ENCODE assay signal across 12 cellular contexts in genomic region chr22:37982938-37983859, GRCh38. TPM values are rescaled to one million over a fixed set of nuclear protein-coding genes. Genes with fewer than 3 reads are reported as not detected.
DNase-seq lines count a peak whose midpoint lies in the region; ATAC-seq and TF ChIP-seq lines count a peak whose summit lies in the region.
"Had no signal": no experiment of that assay in that cellular context is flagged by ENCODE, and none has a peak within 500 bp of the region (broad histone marks: within the 10 kb centered on the region; RNA-seq: fewer than 3 reads in every experiment).

No MANE protein-coding gene starts in this region.

- no peaks in the 10 kb centered on the region for H3K36me3 ChIP-seq in breast epithelium
- no peaks in the 10 kb centered on the region for H3K36me3 ChIP-seq in iPS-20b (ENCODE audit: insufficient read depth, low read depth, low read length)

- H3K27me3 ChIP-seq in breast epithelium (no peaks in the 10 kb centered on the region), iPS-20b (ENCODE audit: insufficient read depth, low read length) (peaks cover 39% of the 10 kb centered on the region)
- H3K27me3 ChIP-seq: ascending aorta had no signal

- H3K27ac ChIP-seq in breast epithelium, result peak overlapping the region; percentile 87 to 91
- H3K27ac ChIP-seq in iPS-20b (ENCODE audit: low read length), result no peak overlapping the region
- H3K27ac ChIP-seq in substantia nigra (ENCODE audit: low read depth, low read length, poor library complexity, severe bottlenecking), result peak overlapping the region; percentile 99
- H3K27ac ChIP-seq: ascending aorta, GM23248 had no signal

- H3K9me3 ChIP-seq in breast epithelium (no peaks in the 10 kb centered on the region), iPS-20b (ENCODE audit: insufficient read depth, low read depth, low read length) (no peaks in the 10 kb centered on the region)
- H3K9me3 ChIP-seq: ascending aorta had no signal

- H3K9ac ChIP-seq in iPS-20b (ENCODE audit: low read depth, low read length), result no peak overlapping the region
- H3K9ac ChIP-seq: GM23248 had no signal

- ATAC-seq in GM21529 (IDR thresholded peaks at IDR 0.05; ENCODE audit: unreplicated experiment), result no peak
- no peak for ATAC-seq in HG03521 (IDR thresholded peaks at IDR 0.05; ENCODE audit: unreplicated experiment)

- intact Hi-C loops in breast epithelium (cut with DNase I; ENCODE audit: low total_unique reads), result loop anchor here (10.0 kb wide), 1 partner anchor 52 kb away; no protein-coding TSS in a partner anchor

- no peaks in the 10 kb centered on the region for H3K4me1 ChIP-seq in breast epithelium
- peaks cover 4% of the 10 kb centered on the region; the same call in 1 of the 2 replicates for H3K4me1 ChIP-seq in iPS-20b (ENCODE audit: insufficient read depth, low read length)
- H3K4me1 ChIP-seq: ascending aorta had no signal

- peak; percentile 55 for TF ChIP-seq CTCF in HFF-Myc (IDR thresholded peaks at IDR 0.05; ENCODE audit: low read depth, low read length, missing control alignments)
- peak; percentile 24 to 77 (median 66) for TF ChIP-seq CTCF in breast epithelium (IDR thresholded peaks at IDR 0.05)

- no peak for TF ChIP-seq POLR2A in breast epithelium (IDR thresholded peaks at IDR 0.05)

- H3K4me3 ChIP-seq in HFF-Myc (replicated peaks; ENCODE audit: low read depth, low read length) (no peak overlapping the region), breast epithelium (peak overlapping the region in 2 of 3 donors; percentile 66 to 75), iPS-20b (ENCODE audit: low read length) (peak overlapping the region; percentile 59)
- H3K4me3 ChIP-seq: ascending aorta, GM23248 had no signal

- DNase-seq in HFF-Myc (ENCODE audit: extremely low read depth, low read depth) (no peak), breast epithelium (ENCODE audit: low spot score in 2 of 2) (peak in 1 of 2 donors; percentile 53), substantia nigra (lab: John Stamatoyannopoulos, UW) (peak in 12 of 49 donors; percentile 18 to 61 (median 37)), NCI-H226 (no peak)
- DNase-seq: activated T-cell treated with anti-CD3 and anti-CD28 coated beads, Interleukin-2, amount 50 U/mL, for 1 hour; DND-41; GM23248; midbrain had no signal

RNA-seq across cellular contexts. Expression of gene SOX10, which starts 1.2 kb away (rescaled TPM):
- total RNA-seq in breast epithelium, result 100 to 1,000 TPM in 1 of 3 donors, 10 to 100 TPM in 1, under 1 TPM in 1; 0.16 to 101 (median 24.9) TPM
- total RNA-seq: GM23248 had no signal

RNA-seq across cellular contexts. Expression of gene POLR2F, which starts 29.7 kb away (rescaled TPM):
- 10 to 100 TPM; 66.7 to 93.7 (median 82.4) TPM for total RNA-seq in breast epithelium

RNA-seq across cellular contexts. Expression of gene C22orf23, which starts 29.8 kb away (rescaled TPM):
- under 1 TPM in 1 of 3 donors, not detected in 2; 0.64 TPM for total RNA-seq in breast epithelium
- total RNA-seq: ascending aorta had no signal
